ENCODE assay signal across 9 cellular contexts in genomic region chr1:211576717-211577116, GRCh38. TPM values are rescaled to one million over a fixed set of nuclear protein-coding genes. Genes with fewer than 3 reads are reported as not detected.
DNase-seq lines count a peak whose midpoint lies in the region; FAIRE-seq and TF ChIP-seq lines count a peak whose summit lies in the region.
"Had no signal": no experiment of that assay in that cellular context is flagged by ENCODE, and none has a peak within 500 bp of the region (broad histone marks: within the 10 kb centered on the region; RNA-seq: fewer than 3 reads in every experiment).

No MANE protein-coding gene starts in this region.

- H3K79me1 ChIP-seq in H1 (ENCODE audit: low read depth, low read length) = no peaks in the 10 kb centered on the region

- H3K4me1 ChIP-seq in CD4-positive, alpha-beta memory T cell (ENCODE audit: insufficient read depth, low read length) = peaks cover 37% of the 10 kb centered on the region
- peaks cover 26% of the 10 kb centered on the region for H3K4me1 ChIP-seq in OCI-LY1 (ENCODE audit: insufficient read depth, low read length, severe bottlenecking)
- peaks cover 0 to 13% (median 9%) of the 10 kb centered on the region in 4 experiments; a peak in 6 of 7 replicates for H3K4me1 ChIP-seq in H1 (replicated peaks in 1 of 4; ENCODE audit: control insufficient read depth in 3 of 4, insufficient read depth in 4 of 4, low read length in 3 of 4)

- H3K9me3 Mint-ChIP-seq in CD4-positive, alpha-beta memory T cell = no peaks in the 10 kb centered on the region
- no peaks in the 10 kb centered on the region for H3K9me3 Mint-ChIP-seq in neural crest cell

- H3K27ac Mint-ChIP-seq in CD4-positive, alpha-beta memory T cell = peak overlapping the region in 2 of 7 donors; percentile 18 to 91
- H3K27ac Mint-ChIP-seq in neural crest cell (ENCODE audit: unreplicated experiment) = no peak overlapping the region

- no peak overlapping the region for H2BK120ac ChIP-seq in H1 (replicated peaks; ENCODE audit: low read depth, low read length)

- FAIRE-seq in H1 (lab: Jason Lieb, UNC) = no peak

- no peak overlapping the region for H3K9ac ChIP-seq in OCI-LY1 (ENCODE audit: low read length)
- no peak overlapping the region for H3K9ac ChIP-seq in H1 (replicated peaks in 1 of 4; ENCODE audit: extremely low read depth in 1 of 4, low read depth in 3 of 4, low read length in 3 of 4)

- no peak overlapping the region for H2BK15ac ChIP-seq in H1 (ENCODE audit: low read length)

- TF ChIP-seq POLR2A in H1 (IDR thresholded peaks at IDR 0.05; ENCODE audit: control extremely low read depth in 1 of 2, low read depth in 2 of 2, low read length in 2 of 2) = no peak

- H2BK5ac ChIP-seq in H1 (ENCODE audit: low read depth, low read length) = no peak overlapping the region

- no peak for TF ChIP-seq EP300 in H1 (IDR thresholded peaks at IDR 0.05; ENCODE audit: borderline replicate concordance in 1 of 2, low read depth in 2 of 2, low read length in 2 of 2)

- no peak overlapping the region for H4K91ac ChIP-seq in H1 (replicated peaks; ENCODE audit: insufficient read length, low read length)

- no peak overlapping the region for H3K23ac ChIP-seq in H1 (ENCODE audit: insufficient read length)

- H3K9me2 ChIP-seq in OCI-LY1 (ENCODE audit: low read depth, low read length) = no peaks in the 10 kb centered on the region

- H3K27me3 Mint-ChIP-seq in CD4-positive, alpha-beta memory T cell = peaks cover 0 to 2% of the 10 kb centered on the region in 2 donors
- peaks cover 3% of the 10 kb centered on the region for H3K27me3 Mint-ChIP-seq in neural crest cell (ENCODE audit: low read depth)

- H4K20me1 ChIP-seq in OCI-LY1 (ENCODE audit: insufficient read depth, low read length) = no peaks in the 10 kb centered on the region
- H4K20me1 ChIP-seq in H1 (replicated peaks in 1 of 2; ENCODE audit: control insufficient read depth in 1 of 2, insufficient read depth in 2 of 2, low read length in 2 of 2) = no peaks in the 10 kb centered on the region

- no peak for TF ChIP-seq RAD21 in H1 (IDR thresholded peaks at IDR 0.05 in 1 of 2, conservative IDR thresholded peaks at IDR 0.05 in 1 of 2; ENCODE audit: low read depth in 2 of 2, low read length in 2 of 2)

- peaks cover 16 to 58% (median 38%) of the 10 kb centered on the region in 4 donors for H3K4me1 Mint-ChIP-seq in CD4-positive, alpha-beta memory T cell
- peaks cover 31% of the 10 kb centered on the region for H3K4me1 Mint-ChIP-seq in neural crest cell

- H3K18ac ChIP-seq in H1 (ENCODE audit: extremely low read depth, low read length) = no peak overlapping the region

- H2AK5ac ChIP-seq in H1 (ENCODE audit: low read depth, low read length) = no peak overlapping the region

- in situ Hi-C loops in ACHN (cut with HindIII; ENCODE audit: low pct_ligation_motif_present, low pct_unique_long_range_greater_than_20kb, low sequenced_read_pairs) = no loop called here

- WGBS in H1 (ENCODE audit: extremely low coverage in 1 of 2, insufficient coverage in 1 of 2, insufficient read length in 1 of 2, insufficient replicate concordance in 2 of 2, low coverage in 1 of 2, low lambda C conversion rate in 2 of 2, missing lambda C conversion rate in 1 of 2), 2 experiments = 56% methylated on average over 2 of the region's 2 CpGs; no CpG with 5 or more reads in 1 of the 2 experiments

- H3K36me3 Mint-ChIP-seq in CD4-positive, alpha-beta memory T cell = peaks cover 11 to 32% of the 10 kb centered on the region in 2 donors
- no peaks in the 10 kb centered on the region for H3K36me3 Mint-ChIP-seq in neural crest cell (ENCODE audit: low read depth)

- intact Hi-C loops in CD4-positive, alpha-beta memory T cell (cut with micrococcal nuclease) = loop anchor here (1.0 to 5.0 kb wide), 4 partner anchors 49 to 1281 kb away; partner anchors contain the start of genes FLVCR1 and LPGAT1

- no peak for DNase-seq in CD4-positive, alpha-beta memory T cell
- DNase-seq in H1 (ENCODE audit: low read depth in 1 of 2, low spot score in 2 of 2) (no peak), neural crest cell (ENCODE audit: low read depth, low spot score) (no peak), DMS153 treated with DMSO at 0.1 percent for 48 hours (lab: John Stamatoyannopoulos, UW; ENCODE audit: unreplicated experiment) (no peak), ACHN (no peak), SHP77 treated with DMSO at 0.1 percent for 48 hours (lab: John Stamatoyannopoulos, UW) (no peak), NCI-H446 (lab: John Stamatoyannopoulos, UW) (no peak)
- DNase-seq: activated CD4-positive, alpha-beta T cell treated with anti-CD3 and anti-CD28 coated beads, Interleukin-2, amount 50 U/mL, for 4 hours had no signal

- H3K4me3 ChIP-seq in CD4-positive, alpha-beta memory T cell (ENCODE audit: low read length in 2 of 2) = peak overlapping the region in 1 of 2 donors; percentile 86
- H3K4me3 ChIP-seq in OCI-LY1 (ENCODE audit: low read depth, low read length, poor library complexity, severe bottlenecking) (no peak overlapping the region), H1 (ENCODE audit: extremely low read depth in 1 of 4, insufficient read depth in 2 of 4, low read depth in 3 of 4, low read length in 4 of 4) (peak overlapping the region; percentile 66 to 92 (median 84))

- no peak overlapping the region for H3K27ac ChIP-seq in CD4-positive, alpha-beta memory T cell (ENCODE audit: low read depth, low read length)
- H3K27ac ChIP-seq in OCI-LY1 (ENCODE audit: low read depth, low read length, poor library complexity, severe bottlenecking) (no peak overlapping the region), H1 (ENCODE audit: low read depth, low read length) (no peak overlapping the region)

- no peak overlapping the region for H3K4ac ChIP-seq in H1 (replicated peaks; ENCODE audit: insufficient read length, low read depth, low read length)

- no peaks in the 10 kb centered on the region for H3K79me2 ChIP-seq in OCI-LY1 (ENCODE audit: insufficient read depth, low read length)
- H3K79me2 ChIP-seq in H1 (ENCODE audit: control insufficient read depth in 1 of 2, insufficient read depth in 2 of 2, low read length in 2 of 2) = peaks cover 6 to 54% of the 10 kb centered on the region in 2 experiments; a peak in 3 of 4 replicates

- peak overlapping the region; percentile 26 to 94 (median 92) for H3K4me3 Mint-ChIP-seq in CD4-positive, alpha-beta memory T cell
- peak overlapping the region; percentile 94 for H3K4me3 Mint-ChIP-seq in neural crest cell

- H3K23me2 ChIP-seq in H1 (ENCODE audit: low read depth, low read length) = peaks cover 6% of the 10 kb centered on the region

- TF ChIP-seq CTCF in OCI-LY1 (IDR thresholded peaks at IDR 0.05; ENCODE audit: low read length) = no peak
- TF ChIP-seq CTCF in H1 (IDR thresholded peaks at IDR 0.05; ENCODE audit: control extremely low read depth in 1 of 3, insufficient read depth in 1 of 3, low read depth in 1 of 3, low read length in 3 of 3) = no peak
- no peak for TF ChIP-seq CTCF in neural crest cell (conservative IDR thresholded peaks at IDR 0.05)

- H3K36me3 ChIP-seq in CD4-positive, alpha-beta memory T cell (ENCODE audit: insufficient read depth, low read length) = no peaks in the 10 kb centered on the region
- H3K36me3 ChIP-seq in OCI-LY1 (ENCODE audit: insufficient read depth, low read length) (peaks cover 4% of the 10 kb centered on the region; the same call in 1 of the 2 replicates), H1 (ENCODE audit: control insufficient read depth in 2 of 4, insufficient read depth in 4 of 4, low read length in 3 of 4) (peaks cover 0 to 34% (median 2%) of the 10 kb centered on the region in 4 experiments; a peak in 1 of 8 replicates)

- H2AFZ ChIP-seq in OCI-LY1 (ENCODE audit: low read length) (no peak overlapping the region), H1 (ENCODE audit: low read length) (no peak overlapping the region)

- H2BK20ac ChIP-seq in H1 (ENCODE audit: low read length) = no peak overlapping the region

- POLR2A ChIA-PET in CD4-positive, alpha-beta memory T cell (lab: Charles Lee; ENCODE audit: partially characterized antibody) = interaction anchor here (1.0 kb wide), 1 partner anchor 62 kb away, joined by 3 read pairs; no protein-coding TSS in a partner anchor
- POLR2A ChIA-PET in H1 (lab: Charles Lee; ENCODE audit: partially characterized antibody) = no interaction called here

- H3K4me2 ChIP-seq in OCI-LY1 (ENCODE audit: low read length) (peak overlapping the region; percentile 97; the same call in 1 of the 2 replicates), H1 (ENCODE audit: insufficient read depth in 1 of 2, low read depth in 2 of 2, low read length in 2 of 2) (peak overlapping the region; percentile 87 to 88)

- no peak overlapping the region for H4K8ac ChIP-seq in H1 (ENCODE audit: extremely low read depth, insufficient read depth, low read length)

- no peak overlapping the region for H2BK12ac ChIP-seq in H1 (ENCODE audit: low read depth, low read length)

- H3K9me3 ChIP-seq in CD4-positive, alpha-beta memory T cell (ENCODE audit: control insufficient read depth in 1 of 2, low read length in 2 of 2) = no peaks in the 10 kb centered on the region
- H3K9me3 ChIP-seq in OCI-LY1 (ENCODE audit: low read length) (no peaks in the 10 kb centered on the region), H1 (ENCODE audit: insufficient read depth in 2 of 2, low read depth in 1 of 2, low read length in 1 of 2) (no peaks in the 10 kb centered on the region)

- H3K27me3 ChIP-seq in CD4-positive, alpha-beta memory T cell (ENCODE audit: insufficient read depth, low read length) = no peaks in the 10 kb centered on the region
- H3K27me3 ChIP-seq in OCI-LY1 (ENCODE audit: insufficient read depth, low read length) (no peaks in the 10 kb centered on the region), H1 (replicated peaks in 1 of 4; ENCODE audit: control insufficient read depth in 3 of 4, extremely low read depth in 1 of 4, insufficient read depth in 3 of 4, low read length in 3 of 4) (no peaks in the 10 kb centered on the region)

- H3K56ac ChIP-seq in H1 (replicated peaks; ENCODE audit: insufficient read length, low read depth, low read length) = no peak overlapping the region

- no peak overlapping the region for H3K14ac ChIP-seq in H1 (ENCODE audit: insufficient read length)

- no peaks in the 10 kb centered on the region for H3F3A ChIP-seq in OCI-LY1 (ENCODE audit: insufficient read depth, low read length)

- no peak overlapping the region for H4K5ac ChIP-seq in H1 (ENCODE audit: insufficient read length, low read depth, low read length)

- CTCF ChIA-PET in CD4-positive, alpha-beta memory T cell (lab: Charles Lee; ENCODE audit: partially characterized antibody) = interaction anchor here (0.6 to 1.5 kb wide), 5 partner anchors 48 to 79 kb away, joined by 3 to 8 read pairs (median 5); no protein-coding TSS in a partner anchor
- CTCF ChIA-PET in H1 (lab: Charles Lee; ENCODE audit: partially characterized antibody) = interaction anchor here (1.1 to 1.8 kb wide), 2 partner anchors 39 to 73 kb away, joined by 3 to 4 read pairs; no protein-coding TSS in a partner anchor

RNA-seq across cellular contexts. Expression of gene SLC30A1, which starts 2.2 kb away (rescaled TPM):
- 10 to 100 TPM; 10.1 to 10.6 TPM for total RNA-seq in CD4-positive, alpha-beta memory T cell
- polyA plus RNA-seq in CD4-positive, alpha-beta memory T cell = 1 to 10 TPM; 2.5 to 2.6 TPM
- total RNA-seq in H1 (2021; fragmentation: NEBNext Ultra II Directional; extraction: Animal tissue kit (Norgen Biotek cat#: 25700)) = 13.5 and 14.0 TPM in 2 replicates
- polyA plus RNA-seq in H1 (2011; rRNA removed) = 3.7 and 4.5 TPM in 2 replicates
- 5.9 TPM for polyA plus RNA-seq in H1 (2011; cell fraction: cytosol; rRNA removed)
- polyA plus RNA-seq in H1 (2011; cell fraction: nucleus; rRNA removed) = 3.7 TPM
- polyA plus RNA-seq in H1 (2012, experiment 1 of 2) = 2.7 to 6.2 TPM (median 4.9 TPM) in 4 replicates
- 1.0 TPM for polyA plus RNA-seq in H1 (2012, experiment 2 of 2)
- polyA plus RNA-seq in H1 (2013, experiment 1 of 2) = 7.1 TPM
- polyA plus RNA-seq in H1 (2013, experiment 2 of 2) = 8.0 TPM
- 10.4 and 15.8 TPM in 2 replicates for polyA minus RNA-seq in H1 (2011; rRNA and poly(A)+ RNA removed)
- polyA minus RNA-seq in H1 (2011; cell fraction: cytosol; rRNA and poly(A)+ RNA removed) = 15.5 TPM
- polyA minus RNA-seq in H1 (2011; cell fraction: nucleus; rRNA and poly(A)+ RNA removed) = 16.7 TPM
- total RNA-seq in neural crest cell = 9.1 and 9.5 TPM in 2 replicates
